In genomic region chr14:99137913-99138571, GRCh38 we compare ENCODE assay signal across 14 cellular contexts.
DNase-seq lines count a peak whose midpoint lies in the region; ATAC-seq and TF ChIP-seq lines count a peak whose summit lies in the region.
"Had no signal": no experiment of that assay in that cellular context is flagged by ENCODE, and none has a peak within 500 bp of the region (broad histone marks: within the 10 kb centered on the region; RNA-seq: fewer than 3 reads in every experiment).

No MANE protein-coding gene starts in this region.

- H3K9me3 Mint-ChIP-seq in CD8-positive, alpha-beta memory T cell = no peaks in the 10 kb centered on the region
- H3K9me3 Mint-ChIP-seq in WTC11 (peaks cover 4% of the 10 kb centered on the region; the same call in 1 of the 2 replicates), progenitor cell of endocrine pancreas (ENCODE audit: low read depth) (no peaks in the 10 kb centered on the region)
- peaks cover 0 to 3% (median 0%) of the 10 kb centered on the region in 11 donors for H3K9me3 Mint-ChIP-seq in naive thymus-derived CD4-positive, alpha-beta T cell
- H3K9me3 Mint-ChIP-seq: activated CD4-positive, alpha-beta memory T cell treated with anti-CD3 and anti-CD28 coated beads, Interleukin-2, amount 10 ng/mL, durations not matched to agents 7 days and 5 days had no signal

- H3K4me3 ChIP-seq in CD8-positive, alpha-beta memory T cell (ENCODE audit: low read length) = no peak overlapping the region
- no peak overlapping the region for H3K4me3 ChIP-seq in HEK293 (ENCODE audit: low read depth, low read length)
- H3K4me3 ChIP-seq in naive thymus-derived CD4-positive, alpha-beta T cell (ENCODE audit: low read length) = no peak overlapping the region
- H3K4me3 ChIP-seq: SK-N-MC had no signal

- H3K4me1 ChIP-seq in CD8-positive, alpha-beta memory T cell (ENCODE audit: insufficient read depth, low read length) = no peaks in the 10 kb centered on the region
- H3K4me1 ChIP-seq in HEK293 (ENCODE audit: control insufficient read depth, insufficient read depth, low read length) = no peaks in the 10 kb centered on the region
- no peaks in the 10 kb centered on the region for H3K4me1 ChIP-seq in naive thymus-derived CD4-positive, alpha-beta T cell (ENCODE audit: control insufficient read depth in 2 of 2, insufficient read depth in 2 of 2, low read length in 2 of 2)
- H3K4me1 ChIP-seq: parathyroid adenoma had no signal

- intact Hi-C loops in naive thymus-derived CD4-positive, alpha-beta T cell (cut with micrococcal nuclease) = no loop called here

- POLR2A ChIA-PET in CD8-positive, alpha-beta memory T cell (lab: Charles Lee) = no interaction called here
- POLR2A ChIA-PET in HEK293 (lab: Yijun Ruan, JAX) = no interaction called here
- POLR2A ChIA-PET in WTC11 (lab: Charles Lee) = no interaction called here
- POLR2A ChIA-PET in naive thymus-derived CD4-positive, alpha-beta T cell (lab: Charles Lee) = no interaction called here

- peaks cover 0 to 6% (median 4%) of the 10 kb centered on the region in 3 donors for H3K36me3 Mint-ChIP-seq in CD8-positive, alpha-beta memory T cell
- H3K36me3 Mint-ChIP-seq in WTC11 (no peaks in the 10 kb centered on the region), progenitor cell of endocrine pancreas (ENCODE audit: insufficient read depth) (no peaks in the 10 kb centered on the region)
- H3K36me3 Mint-ChIP-seq in naive thymus-derived CD4-positive, alpha-beta T cell = peaks cover 0 to 12% (median 0%) of the 10 kb centered on the region in 5 donors

- peak overlapping the region in 2 of 8 donors; percentile 8 to 64 for H3K27ac Mint-ChIP-seq in CD8-positive, alpha-beta memory T cell
- H3K27ac Mint-ChIP-seq in WTC11 = no peak overlapping the region
- peak overlapping the region in 7 of 9 donors; percentile 21 to 82 (median 65) for H3K27ac Mint-ChIP-seq in naive thymus-derived CD4-positive, alpha-beta T cell
- H3K27ac Mint-ChIP-seq in progenitor cell of endocrine pancreas = no peak overlapping the region
- H3K27ac Mint-ChIP-seq: activated CD4-positive, alpha-beta memory T cell treated with anti-CD3 and anti-CD28 coated beads, Interleukin-2, amount 10 ng/mL, durations not matched to agents 7 days and 5 days had no signal

- no peaks in the 10 kb centered on the region for H3K36me3 ChIP-seq in CD8-positive, alpha-beta memory T cell (ENCODE audit: insufficient read depth, low read length)
- H3K36me3 ChIP-seq in HEK293 (ENCODE audit: control insufficient read depth in 2 of 2, insufficient read depth in 1 of 2, low read length in 2 of 2) = no peaks in the 10 kb centered on the region
- H3K36me3 ChIP-seq in naive thymus-derived CD4-positive, alpha-beta T cell (ENCODE audit: control insufficient read depth in 2 of 3, insufficient read depth in 3 of 3, low read length in 3 of 3) = no peaks in the 10 kb centered on the region

- no peaks in the 10 kb centered on the region for H3K27me3 ChIP-seq in CD8-positive, alpha-beta memory T cell (ENCODE audit: insufficient read depth, low read length, poor library complexity, severe bottlenecking)
- no peaks in the 10 kb centered on the region for H3K27me3 ChIP-seq in naive thymus-derived CD4-positive, alpha-beta T cell (ENCODE audit: control insufficient read depth in 2 of 2, insufficient read depth in 2 of 2, low read length in 2 of 2)

- TF ChIP-seq CTCF in HEK293 (tag by site-specific recombination; IDR thresholded peaks at IDR 0.05) = no peak
- TF ChIP-seq CTCF in WTC11 (IDR thresholded peaks at IDR 0.05) = no peak
- no peak for TF ChIP-seq CTCF in progenitor cell of endocrine pancreas (IDR thresholded peaks at IDR 0.05; ENCODE audit: unreplicated experiment)

- no peaks in the 10 kb centered on the region for H3K9me3 ChIP-seq in CD8-positive, alpha-beta memory T cell (ENCODE audit: low read length)
- no peaks in the 10 kb centered on the region for H3K9me3 ChIP-seq in HEK293 (ENCODE audit: control insufficient read depth, insufficient read depth, low read depth, low read length)
- no peaks in the 10 kb centered on the region for H3K9me3 ChIP-seq in naive thymus-derived CD4-positive, alpha-beta T cell (ENCODE audit: control insufficient read depth in 2 of 3, low read length in 3 of 3)

- ATAC-seq in WTC11 = peak; percentile 81
- ATAC-seq in naive thymus-derived CD4-positive, alpha-beta T cell = peak; percentile 72

- H3K27me3 Mint-ChIP-seq in CD8-positive, alpha-beta memory T cell = no peaks in the 10 kb centered on the region
- H3K27me3 Mint-ChIP-seq in WTC11 (ENCODE audit: low read depth) (no peaks in the 10 kb centered on the region; the same call in 1 of the 2 replicates), progenitor cell of endocrine pancreas (peaks cover 25% of the 10 kb centered on the region)
- H3K27me3 Mint-ChIP-seq in naive thymus-derived CD4-positive, alpha-beta T cell = peaks cover 0 to 3% (median 0%) of the 10 kb centered on the region in 5 donors
- H3K27me3 Mint-ChIP-seq: activated CD4-positive, alpha-beta memory T cell treated with anti-CD3 and anti-CD28 coated beads, Interleukin-2, amount 10 ng/mL, durations not matched to agents 7 days and 5 days had no signal

- peaks cover 11 to 25% (median 15%) of the 10 kb centered on the region in 3 donors for H3K4me1 Mint-ChIP-seq in CD8-positive, alpha-beta memory T cell
- H3K4me1 Mint-ChIP-seq in WTC11 (peaks cover 32% of the 10 kb centered on the region), progenitor cell of endocrine pancreas (ENCODE audit: low read depth) (peaks cover 2% of the 10 kb centered on the region)
- peaks cover 13 to 28% (median 24%) of the 10 kb centered on the region in 7 donors for H3K4me1 Mint-ChIP-seq in naive thymus-derived CD4-positive, alpha-beta T cell

- H3K27ac ChIP-seq in CD8-positive, alpha-beta memory T cell (ENCODE audit: low read depth, low read length) = no peak overlapping the region
- no peak overlapping the region for H3K27ac ChIP-seq in HEK293 (ENCODE audit: extremely low read depth, low read depth, low read length)
- H3K27ac ChIP-seq in naive thymus-derived CD4-positive, alpha-beta T cell (ENCODE audit: low read depth, low read length) = no peak overlapping the region
- H3K27ac ChIP-seq: parathyroid adenoma, SK-N-MC had no signal

- CTCF ChIA-PET in CD8-positive, alpha-beta memory T cell (lab: Charles Lee) = no interaction called here
- CTCF ChIA-PET in HEK293 (lab: Yijun Ruan, JAX) = interaction anchor here (0.6 kb wide), 1 partner anchor 1445 kb away, joined by 3 read pairs; no protein-coding TSS in a partner anchor
- CTCF ChIA-PET in WTC11 (lab: Charles Lee) = interaction anchor here (2.4 kb wide), 1 partner anchor 15 kb away, joined by 10 read pairs; no protein-coding TSS in a partner anchor
- CTCF ChIA-PET in naive thymus-derived CD4-positive, alpha-beta T cell (lab: Charles Lee) = no interaction called here

- peak overlapping the region in 5 of 7 donors; percentile 12 to 68 (median 47) for H3K4me3 Mint-ChIP-seq in CD8-positive, alpha-beta memory T cell
- H3K4me3 Mint-ChIP-seq in WTC11 (peak overlapping the region; percentile 31; the same call in 1 of the 2 replicates), progenitor cell of endocrine pancreas (ENCODE audit: low read depth) (no peak overlapping the region)
- peak overlapping the region in 7 of 10 donors; percentile 5 to 70 (median 61) for H3K4me3 Mint-ChIP-seq in naive thymus-derived CD4-positive, alpha-beta T cell
- H3K4me3 Mint-ChIP-seq: activated CD4-positive, alpha-beta memory T cell treated with anti-CD3 and anti-CD28 coated beads, Interleukin-2, amount 10 ng/mL, durations not matched to agents 7 days and 5 days had no signal

- peak in 1 of 5 donors; percentile 30 for DNase-seq in CD8-positive, alpha-beta memory T cell
- DNase-seq in WTC11 (ENCODE audit: low spot score) (no peak), NCI-H1417 treated with DMSO at 0.1 percent for 48 hours (lab: John Stamatoyannopoulos, UW) (no peak), retina (no peak), progenitor cell of endocrine pancreas (ENCODE audit: low spot score, unreplicated experiment) (no peak), NCI-H524 treated with DMSO at 0.1 percent for 48 hours (lab: John Stamatoyannopoulos, UW) (no peak)
- DNase-seq in naive thymus-derived CD4-positive, alpha-beta T cell = peak in 1 of 9 donors; percentile 40
- DNase-seq: activated CD4-positive, alpha-beta memory T cell treated with anti-CD3 and anti-CD28 coated beads, Interleukin-2, amount 10 ng/mL, durations not matched to agents 7 days and 5 days; effector CD8-positive, alpha-beta T cell; KG1; stimulated activated CD4-positive, alpha-beta T cell treated with anti-CD3 and anti-CD28 coated beads, Interleukin-2, amount 100 ng/mL, for 24 hours had no signal

TF ChIP-seq in HEK293, 187 proteins besides CTCF, POLR2A, EP300 and RAD21:
- TF ChIP-seq EGR2 (tag by site-specific recombination; IDR thresholded peaks at IDR 0.05; ENCODE audit: low read depth) (no peak), BCL6B (tag by site-specific recombination; IDR thresholded peaks at IDR 0.05) (no peak), MYNN (tag by site-specific recombination; IDR thresholded peaks at IDR 0.05; ENCODE audit: borderline replicate concordance) (peak; percentile 75; the same call in 1 of the 2 replicates)

TF ChIP-seq in WTC11, 78 proteins besides CTCF, POLR2A, EP300 and RAD21 (continues in another document):
- TF ChIP-seq NFE2L1 (CRISPR knock-in tag; IDR thresholded peaks at IDR 0.05) (no peak), ZBTB43 (CRISPR knock-in tag; IDR thresholded peaks at IDR 0.05) (no peak), KAT7 (CRISPR knock-in tag; IDR thresholded peaks at IDR 0.05; ENCODE audit: borderline replicate concordance) (no peak), IRF1 (CRISPR knock-in tag; IDR thresholded peaks at IDR 0.05) (no peak)

Comparison
In these comparisons a context has a peak if more than half of its experiments do, and no peak if none do; other contexts are left out.
1. H3K27ac Mint-ChIP-seq: peak in naive thymus-derived CD4-positive, alpha-beta T cell (7 of 9); none in WTC11 (single experiment) and progenitor cell of endocrine pancreas (single experiment).
2. CTCF ChIA-PET loops: an anchor here in HEK293 (0.6 kb wide) and WTC11 (2.4 kb wide); none called in CD8-positive, alpha-beta memory T cell and naive thymus-derived CD4-positive, alpha-beta T cell.